Comparison of ENCODE assay signal across 8 cellular contexts in genomic region chr5:175478384-175479124, GRCh38. TPM values are rescaled to one million over a fixed set of nuclear protein-coding genes. Genes with fewer than 3 reads are reported as not detected.
A peak's percentile ranks its signal among the peaks of the same experiment; 100 is the strongest.
DNase-seq lines count a peak whose midpoint lies in the region; ATAC-seq lines count a peak whose summit lies in the region.

Gene SFXN1 (plus strand): TSS chr5:175478560. CDS start chr5:175492104, 13,544 bp downstream.

- H3K9me3 Mint-ChIP-seq in activated CD4-positive, alpha-beta memory T cell treated with anti-CD3 and anti-CD28 coated beads, Interleukin-2, amount 10 ng/mL, durations not matched to agents 7 days and 5 days = no peaks in the 10 kb centered on the region

- DNase-seq in Ammon's horn (ENCODE audit: low spot score) = peak; percentile 80
- DNase-seq in NCI-H524 (lab: John Stamatoyannopoulos, UW) = peak; percentile 77 to 79
- peak; percentile 87 for DNase-seq in activated CD4-positive, alpha-beta memory T cell treated with anti-CD3 and anti-CD28 coated beads, Interleukin-2, amount 10 ng/mL, durations not matched to agents 7 days and 5 days
- DNase-seq in effector CD4-positive, alpha-beta T cell = peak; percentile 48
- DNase-seq in lung microvascular endothelial cell (ENCODE audit: low read depth in 2 of 2) = peak; percentile 75 to 78
- DNase-seq in stimulated activated CD4-positive, alpha-beta T cell treated with anti-CD3 and anti-CD28 coated beads, TNF-alpha, amount 100 ng/mL, for 48 hours (ENCODE audit: low read depth in 3 of 3) = peak; percentile 72 to 74 (median 74)

- H3K4me3 Mint-ChIP-seq in activated CD4-positive, alpha-beta memory T cell treated with anti-CD3 and anti-CD28 coated beads, Interleukin-2, amount 10 ng/mL, durations not matched to agents 7 days and 5 days = peak within 1 kb of the TSS; percentile 89

- H3K36me3 Mint-ChIP-seq in activated CD4-positive, alpha-beta memory T cell treated with anti-CD3 and anti-CD28 coated beads, Interleukin-2, amount 10 ng/mL, durations not matched to agents 7 days and 5 days (ENCODE audit: low read depth) = peaks cover 49% of the 10 kb centered on the region

- CTCF ChIA-PET in activated CD4-positive, alpha-beta memory T cell treated with anti-CD3 and anti-CD28 coated beads, Interleukin-2, amount 10 ng/mL, durations not matched to agents 7 days and 5 days (lab: Charles Lee) = interaction anchor here (0.9 to 3.8 kb wide), 2 partner anchors 14 to 222 kb away, joined by 3 to 24 read pairs; no protein-coding TSS in a partner anchor

- ATAC-seq in GM18909 (IDR thresholded peaks at IDR 0.05; ENCODE audit: poor library complexity, unreplicated experiment) = peak; percentile 88
- ATAC-seq in HG03159 (IDR thresholded peaks at IDR 0.05; ENCODE audit: unreplicated experiment) = peak; percentile 92

- POLR2A ChIA-PET in activated CD4-positive, alpha-beta memory T cell treated with anti-CD3 and anti-CD28 coated beads, Interleukin-2, amount 10 ng/mL, durations not matched to agents 7 days and 5 days (lab: Charles Lee) = interaction anchor here (0.6 to 4.2 kb wide), 12 partner anchors 8 to 177 kb away, joined by 3 to 97 read pairs (median 3); no protein-coding TSS in a partner anchor

- peaks cover 44% of the 10 kb centered on the region for H3K4me1 Mint-ChIP-seq in activated CD4-positive, alpha-beta memory T cell treated with anti-CD3 and anti-CD28 coated beads, Interleukin-2, amount 10 ng/mL, durations not matched to agents 7 days and 5 days

- H3K27me3 Mint-ChIP-seq in activated CD4-positive, alpha-beta memory T cell treated with anti-CD3 and anti-CD28 coated beads, Interleukin-2, amount 10 ng/mL, durations not matched to agents 7 days and 5 days = peaks cover 11% of the 10 kb centered on the region

- peak within 1 kb of the TSS; percentile 84 for H3K27ac Mint-ChIP-seq in activated CD4-positive, alpha-beta memory T cell treated with anti-CD3 and anti-CD28 coated beads, Interleukin-2, amount 10 ng/mL, durations not matched to agents 7 days and 5 days

RNA-seq across cellular contexts. Expression of gene SFXN1, which starts in this region (rescaled TPM):
- total RNA-seq in activated CD4-positive, alpha-beta memory T cell treated with anti-CD3 and anti-CD28 coated beads, Interleukin-2, amount 10 ng/mL, durations not matched to agents 7 days and 5 days = 100 to 1,000 TPM; 206 to 216 TPM
- total RNA-seq in lung microvascular endothelial cell = 36.3 and 41.2 TPM in 2 replicates

Comparison
In these comparisons a context has a peak if more than half of its experiments do, and no peak if none do; other contexts are left out.
1. Peak in every context shown above with its lines: DNase-seq and ATAC-seq.